24 cellular contexts compared by ENCODE assay signal in the genomic region with DNA sequence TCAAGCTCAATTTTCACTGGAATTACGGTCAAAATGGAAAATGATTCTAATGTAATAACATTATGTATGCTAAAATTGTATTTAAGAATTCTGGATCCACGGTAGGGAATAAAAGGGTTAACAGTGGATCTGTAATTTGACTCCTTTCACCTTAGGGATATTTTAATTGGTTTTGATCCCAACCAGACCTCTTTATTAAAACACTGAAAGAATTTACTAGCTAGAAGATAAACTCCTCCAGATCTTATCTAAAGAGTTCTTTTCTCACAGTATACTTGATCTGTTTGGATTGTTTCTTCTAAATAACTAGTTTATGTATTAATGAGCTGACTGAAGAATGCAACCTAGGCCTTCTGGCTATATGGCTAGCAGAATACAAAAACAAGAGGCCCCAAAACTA.
DNase-seq lines count a peak whose midpoint lies in the region; ATAC-seq, FAIRE-seq and TF ChIP-seq lines count a peak whose summit lies in the region.
"Had no signal": no experiment of that assay in that cellular context is flagged by ENCODE, and none has a peak within 500 bp of the region (broad histone marks: within the 10 kb centered on the region; RNA-seq: fewer than 3 reads in every experiment).

No MANE protein-coding gene starts in this region.

- H2AFZ ChIP-seq in SK-N-SH (ENCODE audit: low read depth) (no peak overlapping the region), astrocyte (ENCODE audit: low read depth, low read length) (no peak overlapping the region), trophoblast cell (ENCODE audit: insufficient read depth, low read length, poor library complexity) (no peak overlapping the region)

- no peaks in the 10 kb centered on the region for H3K4me1 Mint-ChIP-seq in astrocyte (ENCODE audit: low read depth, unreplicated experiment)
- H3K4me1 Mint-ChIP-seq: CD14-positive monocyte; CD8-positive, alpha-beta memory T cell had no signal

- no peak overlapping the region for H3K4me3 Mint-ChIP-seq in astrocyte (ENCODE audit: unreplicated experiment)
- H3K4me3 Mint-ChIP-seq: CD14-positive monocyte; CD4-positive, alpha-beta T cell; CD8-positive, alpha-beta memory T cell had no signal

- no peak overlapping the region for H3K23ac ChIP-seq in trophoblast cell (ENCODE audit: low read length)

- 9% methylated on average over 2 of the region's 2 CpGs for WGBS in SK-N-SH (ENCODE audit: low lambda C conversion rate)
- no CpG with 5 or more reads among the region's 2 CpGs for WGBS in trophoblast cell (ENCODE audit: extremely low coverage, insufficient coverage, insufficient read length)

- no peak overlapping the region for H4K91ac ChIP-seq in trophoblast cell (ENCODE audit: low read depth, low read length)

- no peak for TF ChIP-seq RAD21 in SK-N-SH (IDR thresholded peaks at IDR 0.05; ENCODE audit: low read length)

- H3K18ac ChIP-seq in trophoblast cell (ENCODE audit: low read length): no peak overlapping the region

- H4K12ac ChIP-seq in trophoblast cell (ENCODE audit: low read depth, low read length): no peak overlapping the region

- H3K4me1 ChIP-seq in SK-N-SH (ENCODE audit: control insufficient read depth in 1 of 2, insufficient read depth in 2 of 2, low read depth in 1 of 2, low read length in 1 of 2) (no peaks in the 10 kb centered on the region), astrocyte (ENCODE audit: insufficient read depth, low read length) (no peaks in the 10 kb centered on the region), kidney (ENCODE audit: control insufficient read depth in 1 of 2, insufficient read depth in 1 of 2, low read depth in 1 of 2, low read length in 2 of 2) (no peaks in the 10 kb centered on the region), trophoblast cell (ENCODE audit: control insufficient read depth in 1 of 2, insufficient read depth in 2 of 2, low read length in 2 of 2) (peaks cover 2 to 7% of the 10 kb centered on the region in 2 experiments), SJCRH30 (no peaks in the 10 kb centered on the region)
- H3K4me1 ChIP-seq: A549; BE2C; BLaER1 treated with 17β-estradiol and CSF1 and Interleukin-3, amounts not matched to agents 10 nM and 100 nM had no signal

- FAIRE-seq in astrocyte (lab: Jason Lieb, UNC) (peak; percentile 17), kidney (lab: Jason Lieb, UNC) (peak; percentile 69)
- FAIRE-seq: A549, GM12891 had no signal

- no peak overlapping the region for H2BK12ac ChIP-seq in trophoblast cell (ENCODE audit: low read length)

- peaks cover 3% of the 10 kb centered on the region for H3K79me1 ChIP-seq in trophoblast cell (ENCODE audit: low read length)

- H3K9me3 Mint-ChIP-seq in astrocyte (ENCODE audit: unreplicated experiment): no peaks in the 10 kb centered on the region
- H3K9me3 Mint-ChIP-seq: CD8-positive, alpha-beta memory T cell had no signal

- no peak overlapping the region for H2BK5ac ChIP-seq in trophoblast cell (ENCODE audit: low read depth, low read length, poor library complexity)

- H3K36me3 ChIP-seq in SK-N-SH (replicated peaks in 1 of 2; ENCODE audit: control insufficient read depth in 1 of 2, insufficient read depth in 2 of 2, low read length in 1 of 2) (no peaks in the 10 kb centered on the region), astrocyte (ENCODE audit: insufficient read depth, low read length) (no peaks in the 10 kb centered on the region), kidney (ENCODE audit: control insufficient read depth in 1 of 2, insufficient read depth in 2 of 2, low read length in 2 of 2) (no peaks in the 10 kb centered on the region), trophoblast cell (ENCODE audit: control insufficient read depth in 1 of 2, insufficient read depth in 2 of 2, low read length in 2 of 2) (no peaks in the 10 kb centered on the region), SJCRH30 (no peaks in the 10 kb centered on the region)
- H3K36me3 ChIP-seq: BE2C; BLaER1 treated with 17β-estradiol and CSF1 and Interleukin-3, amounts not matched to agents 10 nM and 100 nM had no signal

- TF ChIP-seq EP300 in SK-N-SH (IDR thresholded peaks at IDR 0.05; ENCODE audit: borderline replicate concordance in 1 of 2, low read depth in 1 of 2, low read length in 1 of 2): no peak

- H3K27me3 ChIP-seq in SK-N-SH (ENCODE audit: insufficient read depth) (no peaks in the 10 kb centered on the region; the same call in 1 of the 2 replicates), astrocyte (ENCODE audit: insufficient read depth, low read length) (peaks cover 2% of the 10 kb centered on the region), trophoblast cell (ENCODE audit: insufficient read depth, low read length) (no peaks in the 10 kb centered on the region), SJCRH30 (no peaks in the 10 kb centered on the region)
- H3K27me3 ChIP-seq: BE2C; BLaER1 treated with 17β-estradiol and CSF1 and Interleukin-3, amounts not matched to agents 10 nM and 100 nM had no signal

- ATAC-seq in SK-N-SH treated with all-trans-retinoic acid at 6 μM for 48 hours: no peak
- ATAC-seq: A549 had no signal

- H3K4me3 ChIP-seq in SK-N-SH (ENCODE audit: low read depth in 2 of 2, low read length in 1 of 2) (no peak overlapping the region), astrocyte (ENCODE audit: insufficient read depth, low read depth, low read length) (no peak overlapping the region), kidney (ENCODE audit: low read length in 2 of 2) (no peak overlapping the region), trophoblast cell (ENCODE audit: low read depth, low read length) (no peak overlapping the region), SJCRH30 (no peak overlapping the region)
- H3K4me3 ChIP-seq: A549; BLaER1 treated with 17β-estradiol and CSF1 and Interleukin-3, amounts not matched to agents 10 nM and 100 nM had no signal

- H3K9me3 ChIP-seq in SK-N-SH: no peaks in the 10 kb centered on the region
- H3K9me3 ChIP-seq in astrocyte (ENCODE audit: insufficient read depth, low read depth, low read length): no peaks in the 10 kb centered on the region
- no peaks in the 10 kb centered on the region for H3K9me3 ChIP-seq in kidney (ENCODE audit: control insufficient read depth in 1 of 2, low read length in 2 of 2)
- H3K9me3 ChIP-seq in trophoblast cell (ENCODE audit: insufficient read depth, low read depth, low read length): no peaks in the 10 kb centered on the region
- no peaks in the 10 kb centered on the region for H3K9me3 ChIP-seq in SJCRH30 (replicated peaks)
- H3K9me3 ChIP-seq: A549; BE2C; BLaER1 treated with 17β-estradiol and CSF1 and Interleukin-3, amounts not matched to agents 10 nM and 100 nM had no signal

- H3K27ac ChIP-seq in SK-N-SH (ENCODE audit: low read depth in 2 of 2, low read length in 1 of 2) (no peak overlapping the region), astrocyte (ENCODE audit: low read depth, low read length) (no peak overlapping the region), kidney (ENCODE audit: low read depth in 2 of 2, low read length in 2 of 2) (no peak overlapping the region), trophoblast cell (ENCODE audit: low read depth, low read length) (peak overlapping the region; percentile 65), SJCRH30 (no peak overlapping the region)
- H3K27ac ChIP-seq: A549; BLaER1 treated with 17β-estradiol and CSF1 and Interleukin-3, amounts not matched to agents 10 nM and 100 nM had no signal

- POLR2A ChIA-PET in SK-N-SH (lab: Yijun Ruan, JAX): no interaction called here

- H3K27ac Mint-ChIP-seq in astrocyte (ENCODE audit: unreplicated experiment): no peak overlapping the region
- H3K27ac Mint-ChIP-seq: CD14-positive monocyte; CD4-positive, alpha-beta T cell; CD8-positive, alpha-beta memory T cell had no signal

- no peaks in the 10 kb centered on the region for H3F3A ChIP-seq in SK-N-SH (replicated peaks; ENCODE audit: insufficient read depth)

- no peak overlapping the region for H2AK5ac ChIP-seq in trophoblast cell (ENCODE audit: low read length)

- intact Hi-C loops in kidney (cut with DNase I): no loop called here

- no peaks in the 10 kb centered on the region for H4K20me1 ChIP-seq in SK-N-SH (ENCODE audit: insufficient read depth)
- H4K20me1 ChIP-seq in astrocyte (ENCODE audit: insufficient read depth, low read length): no peaks in the 10 kb centered on the region
- H4K20me1 ChIP-seq: BLaER1 treated with 17β-estradiol and CSF1 and Interleukin-3, amounts not matched to agents 10 nM and 100 nM had no signal

- H3K9ac ChIP-seq in SK-N-SH: no peak overlapping the region
- H3K9ac ChIP-seq in astrocyte (ENCODE audit: low read length): no peak overlapping the region
- no peak overlapping the region for H3K9ac ChIP-seq in kidney (ENCODE audit: low read length in 2 of 2)
- no peak overlapping the region for H3K9ac ChIP-seq in trophoblast cell (ENCODE audit: low read length)
- H3K9ac ChIP-seq: BLaER1 treated with 17β-estradiol and CSF1 and Interleukin-3, amounts not matched to agents 10 nM and 100 nM had no signal

- H2BK120ac ChIP-seq in trophoblast cell (ENCODE audit: insufficient read depth, low read length, poor library complexity): no peak overlapping the region

- no peaks in the 10 kb centered on the region for H3K36me3 Mint-ChIP-seq in astrocyte (ENCODE audit: low read depth, unreplicated experiment)
- H3K36me3 Mint-ChIP-seq: CD14-positive monocyte; CD8-positive, alpha-beta memory T cell had no signal

- H4K8ac ChIP-seq in trophoblast cell (ENCODE audit: low read depth, low read length): no peak overlapping the region

- no peak overlapping the region for H3K14ac ChIP-seq in trophoblast cell (ENCODE audit: low read length)

- no peaks in the 10 kb centered on the region for H3K9me2 ChIP-seq in SK-N-SH

- no peaks in the 10 kb centered on the region for H3K27me3 Mint-ChIP-seq in astrocyte (ENCODE audit: low read depth, unreplicated experiment)
- H3K27me3 Mint-ChIP-seq: CD4-positive, alpha-beta T cell; CD8-positive, alpha-beta memory T cell had no signal

- no peaks in the 10 kb centered on the region for H3K79me2 ChIP-seq in SK-N-SH (ENCODE audit: insufficient read depth)
- H3K79me2 ChIP-seq in astrocyte (ENCODE audit: insufficient read depth, low read length): no peaks in the 10 kb centered on the region
- no peaks in the 10 kb centered on the region for H3K79me2 ChIP-seq in trophoblast cell (ENCODE audit: control insufficient read depth, insufficient read depth, low read length, poor library complexity)

- DNase-seq in SK-N-SH (no peak), astrocyte (ENCODE audit: low read depth) (no peak), kidney (no peak), trophoblast cell (no peak), SJCRH30 (no peak), COR-L47 (lab: John Stamatoyannopoulos, UW) (no peak), NCI-H526 treated with DMSO at 0.1 percent for 48 hours (lab: John Stamatoyannopoulos, UW) (no peak)
- DNase-seq: 8988T; ACHN; AML-193; BE2C; CD4-positive, alpha-beta T cell; CD8-positive, alpha-beta memory T cell; DMS53; DMS79 treated with DMSO at 0.1 percent for 48 hours; GF-D8; GOT3; H7; HCEC 1CT had no signal

- CTCF ChIA-PET in SK-N-SH (lab: Yijun Ruan, JAX): interaction anchor here (0.6 kb wide), 1 partner anchor 155 kb away, joined by 3 read pairs; no protein-coding TSS in a partner anchor

- TF ChIP-seq CTCF in SK-N-SH (IDR thresholded peaks at IDR 0.05): no peak
- no peak for TF ChIP-seq CTCF in astrocyte (IDR thresholded peaks at IDR 0.05; ENCODE audit: insufficient read depth, low read depth, low read length)
- TF ChIP-seq CTCF in kidney (IDR thresholded peaks at IDR 0.05; ENCODE audit: borderline replicate concordance, extremely low read depth, insufficient read depth): no peak

- H3K4me2 ChIP-seq in SK-N-SH (no peak overlapping the region), astrocyte (ENCODE audit: low read length) (no peak overlapping the region), trophoblast cell (ENCODE audit: low read length) (no peak overlapping the region)
- H3K4me2 ChIP-seq: A549; BLaER1 treated with 17β-estradiol and CSF1 and Interleukin-3, amounts not matched to agents 10 nM and 100 nM had no signal

- H3K4ac ChIP-seq in trophoblast cell (ENCODE audit: low read depth, low read length): no peak overlapping the region
